ENCODE assay signal across 17 cellular contexts in genomic region chr5:149552761-149553160, GRCh38. TPM values are rescaled to one million over a fixed set of nuclear protein-coding genes. Genes with fewer than 3 reads are reported as not detected.
DNase-seq lines count a peak whose midpoint lies in the region; ATAC-seq and TF ChIP-seq lines count a peak whose summit lies in the region.
"Had no signal": no experiment of that assay in that cellular context is flagged by ENCODE, and none has a peak within 500 bp of the region (broad histone marks: within the 10 kb centered on the region; RNA-seq: fewer than 3 reads in every experiment).

No MANE protein-coding gene starts in this region.

- intact Hi-C loops in left lung (cut with DNase I): loop anchor here in 1 of 2 donors (5.0 kb wide), 1 partner anchor 110 kb away; no protein-coding TSS in a partner anchor

- H3K9me3 Mint-ChIP-seq in activated naive CD8-positive, alpha-beta T cell (ENCODE audit: low read depth): no peaks in the 10 kb centered on the region
- H3K9me3 Mint-ChIP-seq in activated naive CD8-positive, alpha-beta T cell treated with anti-CD3 and anti-CD28 coated beads, Interleukin-2, amount 50 U/mL, for 24 hours: no peaks in the 10 kb centered on the region
- no peaks in the 10 kb centered on the region for H3K9me3 Mint-ChIP-seq in progenitor cell of endocrine pancreas (ENCODE audit: low read depth)

- peak overlapping the region; percentile 82; the same call in 1 of the 2 replicates for H3K4me2 ChIP-seq in MM.1S (ENCODE audit: low read depth, low read length)

- H3K36me3 ChIP-seq in MM.1S (replicated peaks; ENCODE audit: insufficient read depth, low read length) (peaks cover 8% of the 10 kb centered on the region; the same call in 1 of the 2 replicates), left lung (peaks cover 0 to 15% of the 10 kb centered on the region in 2 donors)

- 0 out of 2 replicates have a peak, but pooled peaks cover 5% of the 10 kb centered on the region for H4K20me1 ChIP-seq in MM.1S (ENCODE audit: insufficient read depth, low read length)

- H3K4me1 ChIP-seq in MM.1S (ENCODE audit: low read length): peaks cover 8% of the 10 kb centered on the region
- H3K4me1 ChIP-seq in left lung: peaks cover 10 to 25% of the 10 kb centered on the region in 2 donors

- H3K4me1 Mint-ChIP-seq in activated naive CD8-positive, alpha-beta T cell (ENCODE audit: low read depth): peaks cover 16% of the 10 kb centered on the region
- peaks cover 27% of the 10 kb centered on the region for H3K4me1 Mint-ChIP-seq in activated naive CD8-positive, alpha-beta T cell treated with anti-CD3 and anti-CD28 coated beads, Interleukin-2, amount 50 U/mL, for 24 hours
- H3K4me1 Mint-ChIP-seq in progenitor cell of endocrine pancreas (ENCODE audit: low read depth): peaks cover 7% of the 10 kb centered on the region

- no peaks in the 10 kb centered on the region for H3K9me2 ChIP-seq in MM.1S (replicated peaks; ENCODE audit: insufficient read depth, low read length)

- H3K36me3 Mint-ChIP-seq in activated naive CD8-positive, alpha-beta T cell: peaks cover 14% of the 10 kb centered on the region
- peaks cover 28% of the 10 kb centered on the region for H3K36me3 Mint-ChIP-seq in activated naive CD8-positive, alpha-beta T cell treated with anti-CD3 and anti-CD28 coated beads, Interleukin-2, amount 50 U/mL, for 24 hours (ENCODE audit: low read depth)
- peaks cover 10% of the 10 kb centered on the region for H3K36me3 Mint-ChIP-seq in progenitor cell of endocrine pancreas (ENCODE audit: insufficient read depth)

- TF ChIP-seq CTCF in MM.1S (IDR thresholded peaks at IDR 0.05; ENCODE audit: low read length): no peak
- TF ChIP-seq CTCF in epithelial cell of proximal tubule (conservative IDR thresholded peaks at IDR 0.05; ENCODE audit: low read depth, low read length): no peak
- TF ChIP-seq CTCF in progenitor cell of endocrine pancreas (IDR thresholded peaks at IDR 0.05; ENCODE audit: unreplicated experiment): no peak
- TF ChIP-seq CTCF in left lung (IDR thresholded peaks at IDR 0.05): no peak

- no peak overlapping the region for H3K9ac ChIP-seq in MM.1S (ENCODE audit: low read length)

- H3K9me3 ChIP-seq in MM.1S (replicated peaks; ENCODE audit: insufficient read depth, low read length) (no peaks in the 10 kb centered on the region), left lung (no peaks in the 10 kb centered on the region)
- H3K9me3 ChIP-seq: HAP-1, lower lobe of right lung, neutrophil had no signal

- peak overlapping the region; percentile 27 for H3K4me3 Mint-ChIP-seq in activated naive CD8-positive, alpha-beta T cell
- H3K4me3 Mint-ChIP-seq in activated naive CD8-positive, alpha-beta T cell treated with anti-CD3 and anti-CD28 coated beads, Interleukin-2, amount 50 U/mL, for 24 hours: no peak overlapping the region
- peak overlapping the region; percentile 16 for H3K4me3 Mint-ChIP-seq in progenitor cell of endocrine pancreas (ENCODE audit: low read depth)

- H3F3A ChIP-seq in MM.1S (ENCODE audit: insufficient read depth, low read length): peaks cover 20% of the 10 kb centered on the region; the same call in 1 of the 2 replicates

- H3K4me3 ChIP-seq in MM.1S (ENCODE audit: low read length) (no peak overlapping the region), epithelial cell of proximal tubule (ENCODE audit: low read depth, low read length) (peak overlapping the region; percentile 99), left lung (no peak overlapping the region)

- H3K27ac Mint-ChIP-seq in activated naive CD8-positive, alpha-beta T cell: no peak overlapping the region
- H3K27ac Mint-ChIP-seq in activated naive CD8-positive, alpha-beta T cell treated with anti-CD3 and anti-CD28 coated beads, Interleukin-2, amount 50 U/mL, for 24 hours: no peak overlapping the region
- H3K27ac Mint-ChIP-seq in progenitor cell of endocrine pancreas: no peak overlapping the region

- no peaks in the 10 kb centered on the region for H3K27me3 ChIP-seq in MM.1S (replicated peaks; ENCODE audit: insufficient read depth, low read length)
- no peaks in the 10 kb centered on the region for H3K27me3 ChIP-seq in left lung
- H3K27me3 ChIP-seq: neutrophil had no signal

- no peak for ATAC-seq in activated naive CD8-positive, alpha-beta T cell treated with anti-CD3 and anti-CD28 coated beads, Interleukin-2, amount 50 U/mL, for 24 hours
- ATAC-seq in left lung (no peak), GM19463 (IDR thresholded peaks at IDR 0.05; ENCODE audit: unreplicated experiment) (no peak)
- ATAC-seq: lower lobe of right lung had no signal

- H2AFZ ChIP-seq in MM.1S (ENCODE audit: low read length): no peak overlapping the region

- H3K27ac ChIP-seq in MM.1S (ENCODE audit: low read length) (no peak overlapping the region), left lung (no peak overlapping the region)

- DNase-seq in activated naive CD8-positive, alpha-beta T cell treated with anti-CD3 and anti-CD28 coated beads, Interleukin-2, amount 50 U/mL, for 24 hours: no peak
- no peak for DNase-seq in MM.1S
- DNase-seq in epithelial cell of proximal tubule (ENCODE audit: low read depth): no peak
- DNase-seq in progenitor cell of endocrine pancreas (ENCODE audit: low spot score, unreplicated experiment): no peak
- DNase-seq in left lung: no peak
- no peak for DNase-seq in DMS79 treated with DMSO at 0.1 percent for 48 hours (lab: John Stamatoyannopoulos, UW)
- DNase-seq: activated CD4-positive, CD25-positive, alpha-beta regulatory T cell treated with anti-CD3 and anti-CD28 coated beads, Interleukin-2, amount 50 U/mL, for 72 hours; activated T-cell treated with anti-CD3 and anti-CD28 coated beads, Interleukin-2, amount 50 U/mL, for 1 hour; KG1; lower lobe of right lung; NCI-H1930; RPMI8226; stimulated activated naive CD4-positive, alpha-beta T cell treated with Interleukin-2 at 50 U/mL for 16 hours had no signal

- no peaks in the 10 kb centered on the region for H3K27me3 Mint-ChIP-seq in activated naive CD8-positive, alpha-beta T cell
- no peaks in the 10 kb centered on the region for H3K27me3 Mint-ChIP-seq in activated naive CD8-positive, alpha-beta T cell treated with anti-CD3 and anti-CD28 coated beads, Interleukin-2, amount 50 U/mL, for 24 hours
- H3K27me3 Mint-ChIP-seq in progenitor cell of endocrine pancreas: no peaks in the 10 kb centered on the region

- H3K79me2 ChIP-seq in MM.1S (ENCODE audit: low read length): peaks cover 41% of the 10 kb centered on the region

RNA-seq across cellular contexts. Expression of gene CSNK1A1, which starts 1.5 kb away (rescaled TPM):
- total RNA-seq in epithelial cell of proximal tubule: 176 and 187 TPM in 2 replicates
- 213 and 219 TPM in 2 replicates for total RNA-seq in progenitor cell of endocrine pancreas
- 100 to 1,000 TPM; 206 to 217 TPM for total RNA-seq in left lung

RNA-seq across cellular contexts. Expression of gene ARHGEF37, which starts 28.5 kb away (rescaled TPM):
- total RNA-seq in epithelial cell of proximal tubule (2.0 and 2.7 TPM in 2 replicates), progenitor cell of endocrine pancreas (2.4 and 3.3 TPM in 2 replicates), left lung (1 to 10 TPM; 4.2 to 7.3 TPM)
